In the genomic region with DNA sequence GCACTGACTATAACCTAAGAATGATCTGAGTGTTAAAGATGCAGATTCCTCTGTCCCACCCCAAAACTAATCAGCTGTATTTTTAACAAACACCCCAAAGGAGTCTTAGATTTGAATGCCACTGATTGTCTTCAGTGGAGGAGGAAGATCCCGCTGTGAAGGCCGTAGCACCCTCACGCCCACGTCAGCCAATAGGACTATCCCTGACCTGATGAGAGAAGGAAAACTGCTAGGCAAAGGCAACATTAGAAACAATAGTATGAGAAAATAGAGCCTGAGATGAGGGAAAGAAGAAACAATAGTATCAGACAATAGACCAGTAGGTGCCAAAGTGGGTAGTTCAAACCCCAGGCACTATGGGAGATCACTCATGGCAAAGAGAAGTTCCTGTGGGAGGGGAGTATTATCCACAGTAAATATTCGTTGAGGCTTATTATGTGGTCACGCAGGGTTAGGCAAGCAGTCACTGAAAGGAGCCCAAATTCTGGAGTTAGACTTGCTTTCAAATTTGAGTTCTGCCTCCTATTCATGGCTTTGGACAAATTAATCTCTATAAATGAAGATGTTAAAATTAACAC, we compare ENCODE assay signal across 8 cellular contexts. TPM values are rescaled to one million over a fixed set of nuclear protein-coding genes. Genes with fewer than 3 reads are reported as not detected.
DNase-seq lines count a peak whose midpoint lies in the region; ATAC-seq and TF ChIP-seq lines count a peak whose summit lies in the region.

No MANE protein-coding gene starts in this region.

- peak overlapping the region; percentile 94 for H3K4me3 Mint-ChIP-seq in MCF 10A (ENCODE audit: unreplicated experiment)

- DNase-seq in MCF 10A (ENCODE audit: unreplicated experiment): no peak
- no peak for DNase-seq in occipital lobe (lab: John Stamatoyannopoulos, UW)
- no peak for DNase-seq in C1 segment of cervical spinal cord (lab: John Stamatoyannopoulos, UW)
- DNase-seq in GM13977 (ENCODE audit: low spot score): no peak

- H3K27ac ChIP-seq in ACC112 (ENCODE audit: low read depth, low read length) (no peak overlapping the region), HUES6 (ENCODE audit: low read depth, low read length) (no peak overlapping the region), muscle layer of colon (ENCODE audit: low read depth, low read length) (peak overlapping the region; percentile 84)

- H3K9me3 Mint-ChIP-seq in MCF 10A (ENCODE audit: unreplicated experiment): no peaks in the 10 kb centered on the region

- no TSS peak for BruUV-seq in MCF 10A (replicated peaks; lab: Mats Ljungman, UMichigan)

- H3K27ac Mint-ChIP-seq in MCF 10A (ENCODE audit: low read depth, unreplicated experiment): peak overlapping the region; percentile 52

- H3K9me3 ChIP-seq in HUES6 (ENCODE audit: control insufficient read depth, insufficient read depth, low read depth, low read length): no peaks in the 10 kb centered on the region
- no peaks in the 10 kb centered on the region for H3K9me3 ChIP-seq in muscle layer of colon (ENCODE audit: low read length)

- H3K27me3 Mint-ChIP-seq in MCF 10A (ENCODE audit: insufficient read depth, unreplicated experiment): no peaks in the 10 kb centered on the region

- no peak for ATAC-seq in HG03139 (IDR thresholded peaks at IDR 0.05; ENCODE audit: unreplicated experiment)

- H3K27me3 ChIP-seq in ACC112 (ENCODE audit: insufficient read depth, low read length) (no peaks in the 10 kb centered on the region), HUES6 (ENCODE audit: control insufficient read depth, insufficient read depth, low read length) (no peaks in the 10 kb centered on the region), muscle layer of colon (ENCODE audit: control insufficient read depth in 1 of 2, insufficient read depth in 2 of 2, low read length in 2 of 2) (no peaks in the 10 kb centered on the region)

- H3K9ac ChIP-seq in HUES6 (ENCODE audit: low read length): peak overlapping the region; percentile 9
- H3K9ac ChIP-seq in muscle layer of colon (ENCODE audit: low read length): peak overlapping the region; percentile 99

- in situ Hi-C loops in GM13977 (cut with MboI; ENCODE audit: low pct_unique_long_range_greater_than_20kb, low sequenced_read_pairs, unreplicated experiment): loop anchor here (10.0 kb wide), 1 partner anchor 45 kb away; no protein-coding TSS in a partner anchor

- no peak overlapping the region for H2AFZ ChIP-seq in ACC112 (ENCODE audit: low read length, unreplicated experiment)

- CTCF ChIA-PET in MCF 10A (lab: Yijun Ruan, JAX): interaction anchor here (0.6 to 1.1 kb wide), 2 partner anchors 27 to 365 kb away, joined by 3 read pairs; no protein-coding TSS in a partner anchor

- POLR2A ChIA-PET in MCF 10A (lab: Yijun Ruan, JAX): interaction anchor here (3.7 to 14.0 kb wide), 5 partner anchors 18 to 175 kb away, joined by 29 to 328 read pairs (median 71); partner anchors contain the start of gene MXD1

- TF ChIP-seq CTCF in MCF 10A (IDR thresholded peaks at IDR 0.05; ENCODE audit: unreplicated experiment) (no peak), GM13977 (IDR thresholded peaks at IDR 0.05; ENCODE audit: extremely low read depth, insufficient read depth, missing control alignments) (no peak)

- H3K4me1 Mint-ChIP-seq in MCF 10A (ENCODE audit: insufficient read depth, unreplicated experiment): peaks cover 23% of the 10 kb centered on the region

- intact Hi-C loops in MCF 10A (cut with micrococcal nuclease): loop anchor here (5.0 kb wide), 1 partner anchor 157 kb away; the partner anchor contains the start of gene TIA1

- H3K79me2 ChIP-seq in ACC112 (ENCODE audit: control insufficient read depth, insufficient read depth, low read length, unreplicated experiment): peaks cover 28% of the 10 kb centered on the region

- H3K4me3 ChIP-seq in ACC112 (ENCODE audit: low read depth, low read length): peak overlapping the region; percentile 95
- peak overlapping the region; percentile 92 for H3K4me3 ChIP-seq in HUES6 (ENCODE audit: low read depth, low read length)
- H3K4me3 ChIP-seq in muscle layer of colon (ENCODE audit: low read depth in 1 of 2, low read length in 2 of 2): peak overlapping the region; percentile 7 to 98

- H3K4me1 ChIP-seq in ACC112 (ENCODE audit: control insufficient read depth, insufficient read depth, low read length, unreplicated experiment) (peaks cover 20% of the 10 kb centered on the region), HUES6 (ENCODE audit: control insufficient read depth, insufficient read depth, low read length) (peaks cover 18% of the 10 kb centered on the region), muscle layer of colon (ENCODE audit: insufficient read depth, low read length) (peaks cover 26% of the 10 kb centered on the region)

- peaks cover 30% of the 10 kb centered on the region for H3K36me3 Mint-ChIP-seq in MCF 10A (ENCODE audit: insufficient read depth, unreplicated experiment)

- H3K36me3 ChIP-seq in ACC112 (ENCODE audit: insufficient read depth, low read length): peaks cover 15% of the 10 kb centered on the region
- peaks cover 14% of the 10 kb centered on the region for H3K36me3 ChIP-seq in HUES6 (ENCODE audit: control insufficient read depth, insufficient read depth, low read length)
- H3K36me3 ChIP-seq in muscle layer of colon (ENCODE audit: insufficient read depth, low read length): peaks cover 16% of the 10 kb centered on the region

RNA-seq across cellular contexts. Expression of gene PCBP1, which starts 2.8 kb away (rescaled TPM):
- total RNA-seq in MCF 10A (2022) (259 and 277 TPM in 2 replicates), occipital lobe (22.0 TPM)

Comparison
In these comparisons a context has a peak if more than half of its experiments do, and no peak if none do; other contexts are left out.
1. RNA of gene PCBP1, which starts 2.8 kb away (total RNA-seq): 259 to 277 TPM in MCF 10A; 22.0 TPM in occipital lobe (single experiment); every median in the first group is over 10 times any median in the second.
2. Peak in every context shown above with its lines, with median percentiles within 50 percentile points of each other: H3K4me3 ChIP-seq.